In genomic region chr4:72984351-72984750, GRCh38 we compare ENCODE assay signal across 14 cellular contexts.
"Had no signal": no experiment of that assay in that cellular context is flagged by ENCODE, and none has a peak within 500 bp of the region (broad histone marks: within the 10 kb centered on the region; RNA-seq: fewer than 3 reads in every experiment).

No MANE protein-coding gene starts in this region.

- ATAC-seq: gastrocnemius medialis; naive thymus-derived CD4-positive, alpha-beta T cell; sciatic nerve; SK-N-SH treated with all-trans-retinoic acid at 6 μM for 48 hours had no signal

- FAIRE-seq: small intestine had no signal

- H3K4me1 ChIP-seq: breast epithelium, colonic mucosa, esophagus muscularis mucosa, gastrocnemius medialis, left ventricle myocardium inferior, vagina had no signal

- H3K9me3 ChIP-seq: breast epithelium, colonic mucosa, esophagus muscularis mucosa, gastrocnemius medialis, left ventricle myocardium inferior, thoracic aorta, vagina had no signal

- H3K36me3 ChIP-seq: breast epithelium, colonic mucosa, esophagus muscularis mucosa, gastrocnemius medialis, left ventricle myocardium inferior, thoracic aorta, vagina had no signal

- H3K4me3 ChIP-seq: breast epithelium, colonic mucosa, esophagus muscularis mucosa, gastrocnemius medialis, left ventricle myocardium inferior, thoracic aorta, vagina had no signal

- DNase-seq: activated effector memory CD4-positive, alpha-beta T cell treated with Interleukin-2 at 50 U/mL for 16 hours; activated T-cell treated with anti-CD3 and anti-CD28 coated beads, Interleukin-2, amount 50 U/mL, for 24 hours; colonic mucosa; gastrocnemius medialis; hippocampal formation; left ventricle myocardium inferior; naive thymus-derived CD4-positive, alpha-beta T cell; small intestine had no signal

- H3K27me3 ChIP-seq: breast epithelium, colonic mucosa, esophagus muscularis mucosa, gastrocnemius medialis, vagina had no signal

- H3K27ac ChIP-seq: breast epithelium, colonic mucosa, esophagus muscularis mucosa, gastrocnemius medialis, left ventricle myocardium inferior, thoracic aorta, vagina had no signal
